32 cellular contexts compared by ENCODE assay signal in the genomic region with DNA sequence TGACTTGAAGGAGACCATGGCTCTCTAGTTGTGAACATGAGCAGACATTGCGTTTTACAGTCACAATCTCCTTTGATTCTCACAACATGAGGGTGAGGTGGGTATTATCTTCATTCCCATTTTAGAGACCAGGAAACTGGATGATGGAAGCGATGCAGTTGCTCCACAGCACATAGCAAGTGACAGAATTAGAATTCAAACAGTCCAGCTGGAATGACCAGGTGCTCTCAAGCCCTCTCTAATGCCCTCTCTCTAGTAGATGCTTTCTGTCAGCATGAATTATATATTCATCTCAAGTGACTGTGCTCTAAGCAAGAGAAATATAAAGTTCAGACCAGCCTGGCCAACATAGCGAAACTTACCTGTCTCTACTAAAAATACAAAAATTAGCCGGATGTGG.
"Had no signal": no experiment of that assay in that cellular context is flagged by ENCODE, and none has a peak within 500 bp of the region (broad histone marks: within the 10 kb centered on the region; RNA-seq: fewer than 3 reads in every experiment).

No MANE protein-coding gene starts in this region.

- H3K4me2 ChIP-seq: KMS-11 had no signal

- H3K4me3 ChIP-seq: MG63 had no signal

- H3K27me3 ChIP-seq: MG63 had no signal

- DNase-seq: Karpas-422, Kasumi-1, MG63, MV-4-11, NCI-H1048, NCI-H1092, NCI-H1092 treated with DMSO at 0.1 percent for 48 hours, NCI-H1105, NCI-H1105 treated with DMSO at 0.1 percent for 48 hours, NCI-H1417, NCI-H1417 treated with DMSO at 0.1 percent for 48 hours, NCI-H1436, NCI-H1436 treated with DMSO at 0.1 percent for 48 hours, NCI-H146, NCI-H1694, NCI-H1694 treated with DMSO at 0.1 percent for 48 hours, NCI-H187, NCI-H187 treated with DMSO at 0.1 percent for 48 hours, NCI-H1930, NCI-H2029, NCI-H2029 treated with DMSO at 0.1 percent for 48 hours, NCI-H2081, NCI-H2081 treated with DMSO at 0.1 percent for 48 hours, NCI-H2107, NCI-H2171, NCI-H2171 treated with DMSO at 0.1 percent for 48 hours, NCI-H2227 treated with DMSO at 0.1 percent for 48 hours, NCI-H226, NCI-H345, NCI-H510A, NCI-H510A treated with DMSO at 0.1 percent for 48 hours had no signal

- H3K9me3 ChIP-seq: MG63 had no signal

- H3K9ac ChIP-seq: KMS-11 had no signal

- H3K27ac ChIP-seq: KMS-11 had no signal

- H3K36me3 ChIP-seq: MG63 had no signal
